In genomic region chr3:160460033-160460432, GRCh38 we compare ENCODE assay signal across 20 cellular contexts. TPM values are rescaled to one million over a fixed set of nuclear protein-coding genes. Genes with fewer than 3 reads are reported as not detected.
DNase-seq lines count a peak whose midpoint lies in the region; ATAC-seq and TF ChIP-seq lines count a peak whose summit lies in the region.
"Had no signal": no experiment of that assay in that cellular context is flagged by ENCODE, and none has a peak within 500 bp of the region (broad histone marks: within the 10 kb centered on the region; RNA-seq: fewer than 3 reads in every experiment).

No MANE protein-coding gene starts in this region.

- no peak overlapping the region for H3K4me3 Mint-ChIP-seq in natural killer cell treated with Interleukin-12 subunit alpha and Interleukin-12 subunit beta and Interleukin-15 and Interleukin-18, amount 100 ng/mL, for 72 hours
- H3K4me3 Mint-ChIP-seq in natural killer cell = no peak overlapping the region

- H4K20me1 ChIP-seq in osteoblast (ENCODE audit: insufficient read depth, low read length) = no peaks in the 10 kb centered on the region

- H3K4me1 ChIP-seq in osteoblast (ENCODE audit: insufficient read depth, low read length) (no peaks in the 10 kb centered on the region), gastrocnemius medialis (no peaks in the 10 kb centered on the region)

- H2AFZ ChIP-seq in osteoblast (ENCODE audit: low read length) = no peak overlapping the region

- ATAC-seq in natural killer cell treated with Interleukin-12 subunit alpha and Interleukin-12 subunit beta and Interleukin-15 and Interleukin-18, amount 100 ng/mL, for 72 hours = peak; percentile 38 to 45
- ATAC-seq in natural killer cell = no peak
- no peak for ATAC-seq in gastrocnemius medialis

- no peak overlapping the region for H3K4me2 ChIP-seq in osteoblast (ENCODE audit: insufficient read depth, low read length)

- intact Hi-C loops in natural killer cell (cut with micrococcal nuclease) (no loop called here), dorsolateral prefrontal cortex (cut with DNase I) (no loop called here), gastrocnemius medialis (cut with DNase I; ENCODE audit: low total_unique reads) (no loop called here)

- in situ Hi-C loops in gastrocnemius medialis (cut with MboI; ENCODE audit: low sequenced_read_pairs in 4 of 4) = no loop called here

- peaks cover 6 to 10% of the 10 kb centered on the region in 2 donors for H3K27me3 Mint-ChIP-seq in natural killer cell treated with Interleukin-12 subunit alpha and Interleukin-12 subunit beta and Interleukin-15 and Interleukin-18, amount 100 ng/mL, for 72 hours
- peaks cover 5 to 7% of the 10 kb centered on the region in 2 donors for H3K27me3 Mint-ChIP-seq in natural killer cell (ENCODE audit: low read depth in 2 of 2)

- H3K4me1 Mint-ChIP-seq in natural killer cell treated with Interleukin-12 subunit alpha and Interleukin-12 subunit beta and Interleukin-15 and Interleukin-18, amount 100 ng/mL, for 72 hours (ENCODE audit: low read depth in 2 of 2) = no peaks in the 10 kb centered on the region
- H3K4me1 Mint-ChIP-seq in natural killer cell = no peaks in the 10 kb centered on the region

- H3K36me3 Mint-ChIP-seq in natural killer cell treated with Interleukin-12 subunit alpha and Interleukin-12 subunit beta and Interleukin-15 and Interleukin-18, amount 100 ng/mL, for 72 hours = no peaks in the 10 kb centered on the region
- no peaks in the 10 kb centered on the region for H3K36me3 Mint-ChIP-seq in natural killer cell

- no peak overlapping the region for H3K27ac Mint-ChIP-seq in natural killer cell treated with Interleukin-12 subunit alpha and Interleukin-12 subunit beta and Interleukin-15 and Interleukin-18, amount 100 ng/mL, for 72 hours
- H3K27ac Mint-ChIP-seq in natural killer cell = no peak overlapping the region

- H3K36me3 ChIP-seq in osteoblast (ENCODE audit: insufficient read depth, low read length) (no peaks in the 10 kb centered on the region), gastrocnemius medialis (no peaks in the 10 kb centered on the region)

- H3K9me3 ChIP-seq in osteoblast (ENCODE audit: low read depth, low read length) (no peaks in the 10 kb centered on the region), gastrocnemius medialis (no peaks in the 10 kb centered on the region)

- no peaks in the 10 kb centered on the region for H3K79me2 ChIP-seq in osteoblast (ENCODE audit: insufficient read depth, low read length)

- TF ChIP-seq CTCF in natural killer cell (IDR thresholded peaks at IDR 0.05) (no peak), dorsolateral prefrontal cortex (IDR thresholded peaks at IDR 0.05 in 54 of 56, conservative IDR thresholded peaks at IDR 0.05 in 2 of 56; ENCODE audit: low read depth in 1 of 56, partially characterized antibody in 56 of 56) (no peak), osteoblast (IDR thresholded peaks at IDR 0.05; ENCODE audit: extremely low read depth, low read depth, low read length) (no peak), gastrocnemius medialis (IDR thresholded peaks at IDR 0.05 in 4 of 5, conservative IDR thresholded peaks at IDR 0.05 in 1 of 5) (no peak)

- TF ChIP-seq POLR2A in gastrocnemius medialis (IDR thresholded peaks at IDR 0.05) = no peak

- DNase-seq in natural killer cell treated with Interleukin-12 subunit alpha and Interleukin-12 subunit beta and Interleukin-15 and Interleukin-18, amount 100 ng/mL, for 72 hours (ENCODE audit: low spot score) = no peak
- no peak for DNase-seq in natural killer cell
- no peak for DNase-seq in dorsolateral prefrontal cortex
- peak; percentile 11 for DNase-seq in osteoblast (ENCODE audit: insufficient read length, low spot score, missing footprints)
- no peak for DNase-seq in gastrocnemius medialis
- DNase-seq in ecto neural progenitor cell (ENCODE audit: low spot score) = no peak
- no peak for DNase-seq in occipital lobe (lab: John Stamatoyannopoulos, UW)
- DNase-seq: 8988T, ACHN, Calu3, DMS79 treated with DMSO at 0.1 percent for 48 hours, GF-D8, Kasumi-1, MV-4-11, NCI-H2029, NCI-H446, NCI-H526, NCI-H82, SHP77 had no signal

- H3K27ac ChIP-seq in dorsolateral prefrontal cortex (peak overlapping the region in 54 of 59 donors; percentile 2 to 100 (median 96)), osteoblast (ENCODE audit: low read depth, low read length) (no peak overlapping the region), gastrocnemius medialis (no peak overlapping the region)
- H3K27ac ChIP-seq: RWPE1 had no signal

- H3K27me3 ChIP-seq in dorsolateral prefrontal cortex = peaks cover 0 to 4% (median 0%) of the 10 kb centered on the region in 45 donors
- no peaks in the 10 kb centered on the region for H3K27me3 ChIP-seq in osteoblast (ENCODE audit: insufficient read depth, low read length)
- H3K27me3 ChIP-seq in gastrocnemius medialis = no peaks in the 10 kb centered on the region

- no peaks in the 10 kb centered on the region for H3K9me3 Mint-ChIP-seq in natural killer cell treated with Interleukin-12 subunit alpha and Interleukin-12 subunit beta and Interleukin-15 and Interleukin-18, amount 100 ng/mL, for 72 hours
- no peaks in the 10 kb centered on the region for H3K9me3 Mint-ChIP-seq in natural killer cell

- no peak overlapping the region for H3K4me3 ChIP-seq in dorsolateral prefrontal cortex
- H3K4me3 ChIP-seq in osteoblast (ENCODE audit: insufficient read depth, low read length) = no peak overlapping the region
- H3K4me3 ChIP-seq in gastrocnemius medialis = no peak overlapping the region

RNA-seq across cellular contexts. Expression of gene TRIM59, which starts 10.4 kb away (rescaled TPM):
- 10 to 100 TPM; 22.6 to 30.5 TPM for total RNA-seq in natural killer cell treated with Interleukin-12 subunit alpha and Interleukin-12 subunit beta and Interleukin-15 and Interleukin-18, amount 100 ng/mL, for 72 hours
- total RNA-seq in natural killer cell = 10 to 100 TPM; 16.7 to 20.3 (median 17.9) TPM
- 10 to 100 TPM in 102 of 120 experiments, 1 to 10 TPM in 18; 3.4 to 93.5 (median 23.5) TPM for total RNA-seq in dorsolateral prefrontal cortex
- total RNA-seq in osteoblast = 21.5 and 22.1 TPM in 2 replicates
- under 1 TPM; 0.13 to 0.55 (median 0.46) TPM for total RNA-seq in gastrocnemius medialis
- total RNA-seq in occipital lobe = 14.3 TPM

Comparison
In these comparisons a context has a peak if more than half of its experiments do, and no peak if none do; other contexts are left out.
1. ATAC-seq: peak in natural killer cell treated with Interleukin-12 subunit alpha and Interleukin-12 subunit beta and Interleukin-15 and Interleukin-18, amount 100 ng/mL, for 72 hours (2 of 2); none in natural killer cell (0 of 3) and gastrocnemius medialis (0 of 2).
2. H3K27ac ChIP-seq: peak in dorsolateral prefrontal cortex (54 of 59); none in osteoblast (single experiment) and gastrocnemius medialis (0 of 4).